16 cellular contexts compared by ENCODE assay signal in the genomic region with DNA sequence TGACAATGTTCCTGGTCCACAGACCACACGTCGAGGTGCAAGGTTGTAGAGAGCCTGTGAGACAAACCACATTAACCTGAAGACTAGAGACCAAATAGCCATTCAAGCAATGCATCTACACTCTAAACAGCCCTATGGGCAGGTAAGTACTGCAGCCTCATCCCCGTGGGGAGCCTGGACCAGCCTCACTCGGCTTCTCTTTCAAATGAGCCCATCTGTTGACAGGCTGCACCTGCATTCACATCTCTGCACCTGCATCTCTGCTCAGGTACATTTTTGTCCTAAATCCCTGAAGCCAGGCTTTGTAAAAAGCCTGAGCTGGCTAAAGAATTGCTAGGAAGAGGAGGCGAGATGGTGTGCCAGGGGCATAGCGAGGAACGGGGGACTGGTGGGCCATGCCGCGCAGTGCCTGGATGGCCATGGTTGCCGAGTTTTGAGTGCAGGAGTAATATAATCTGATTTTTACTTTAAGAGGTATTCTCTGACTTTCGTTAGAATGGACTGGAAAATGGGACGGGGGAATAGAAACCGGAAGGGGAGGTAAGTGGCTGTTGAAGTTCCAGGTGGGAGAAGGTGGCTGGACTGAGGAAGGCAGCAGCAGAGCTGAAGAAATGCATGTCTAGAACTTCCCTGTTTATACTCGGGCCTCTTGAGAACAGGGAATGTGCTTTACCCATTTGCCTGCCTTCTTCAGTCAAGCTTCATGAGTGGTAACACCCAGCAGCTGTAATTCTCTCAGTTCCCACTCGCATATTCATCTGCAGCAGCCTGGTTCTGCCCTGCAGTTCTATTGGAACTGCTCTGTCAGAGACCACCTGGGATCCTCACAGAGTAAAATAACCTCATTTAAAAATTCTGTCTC.
"Had no signal": no experiment of that assay in that cellular context is flagged by ENCODE, and none has a peak within 500 bp of the region (broad histone marks: within the 10 kb centered on the region; RNA-seq: fewer than 3 reads in every experiment).

No MANE protein-coding gene starts in this region.

- DNase-seq: activated CD4-positive, alpha-beta T cell treated with anti-CD3 and anti-CD28 coated beads, Interleukin-2, amount 50 U/mL, for 1 hour; activated CD4-positive, CD25-positive, alpha-beta regulatory T cell treated with anti-CD3 and anti-CD28 coated beads, Interleukin-2, amount 50 U/mL, for 72 hours; activated gamma-delta T cell; cerebellar nuclear complex; cortex of kidney; hypothalamus; midbrain; occipital lobe; sigmoid colon; spleen; stimulated activated naive B cell treated with anti-CD40 and anti-IgM and Interleukin-4, amounts not matched to agents 10 μg/mL and 1 μg/mL and 100 μg/mL, for 72 hours; T1000 had no signal

- H3K4me3 ChIP-seq: adrenal gland, sigmoid colon, spleen, thoracic aorta had no signal

- H3K27ac ChIP-seq: adrenal gland, sigmoid colon, spleen, thoracic aorta had no signal

- H3K9me3 Mint-ChIP-seq: activated naive CD4-positive, alpha-beta T cell treated with anti-CD3 and anti-CD28 coated beads, Interleukin-2, amount 50 U/mL, for 72 hours; nephron; stimulated activated naive B cell treated with anti-CD40 and anti-IgM and Interleukin-4, amounts not matched to agents 10 μg/mL and 1 μg/mL and 100 μg/mL, for 72 hours had no signal

- ATAC-seq: activated naive CD4-positive, alpha-beta T cell treated with anti-CD3 and anti-CD28 coated beads, Interleukin-2, amount 50 U/mL, for 72 hours; stimulated activated naive B cell treated with anti-CD40 and anti-IgM and Interleukin-4, amounts not matched to agents 10 μg/mL and 1 μg/mL and 100 μg/mL, for 72 hours had no signal

- H3K36me3 ChIP-seq: adrenal gland, sigmoid colon, spleen, thoracic aorta had no signal

- H3K9me3 ChIP-seq: adrenal gland, sigmoid colon, spleen, thoracic aorta had no signal

- H3K27me3 ChIP-seq: sigmoid colon, spleen had no signal

- H3K27ac Mint-ChIP-seq: activated naive CD4-positive, alpha-beta T cell treated with anti-CD3 and anti-CD28 coated beads, Interleukin-2, amount 50 U/mL, for 72 hours; stimulated activated naive B cell treated with anti-CD40 and anti-IgM and Interleukin-4, amounts not matched to agents 10 μg/mL and 1 μg/mL and 100 μg/mL, for 72 hours had no signal

- H3K36me3 Mint-ChIP-seq: activated naive CD4-positive, alpha-beta T cell treated with anti-CD3 and anti-CD28 coated beads, Interleukin-2, amount 50 U/mL, for 72 hours; stimulated activated naive B cell treated with anti-CD40 and anti-IgM and Interleukin-4, amounts not matched to agents 10 μg/mL and 1 μg/mL and 100 μg/mL, for 72 hours had no signal

- H3K4me3 Mint-ChIP-seq: nephron; stimulated activated naive B cell treated with anti-CD40 and anti-IgM and Interleukin-4, amounts not matched to agents 10 μg/mL and 1 μg/mL and 100 μg/mL, for 72 hours had no signal

- H3K4me1 ChIP-seq: adrenal gland, sigmoid colon, spleen had no signal
